1 cellular context compared by ENCODE assay signal in the genomic region with DNA sequence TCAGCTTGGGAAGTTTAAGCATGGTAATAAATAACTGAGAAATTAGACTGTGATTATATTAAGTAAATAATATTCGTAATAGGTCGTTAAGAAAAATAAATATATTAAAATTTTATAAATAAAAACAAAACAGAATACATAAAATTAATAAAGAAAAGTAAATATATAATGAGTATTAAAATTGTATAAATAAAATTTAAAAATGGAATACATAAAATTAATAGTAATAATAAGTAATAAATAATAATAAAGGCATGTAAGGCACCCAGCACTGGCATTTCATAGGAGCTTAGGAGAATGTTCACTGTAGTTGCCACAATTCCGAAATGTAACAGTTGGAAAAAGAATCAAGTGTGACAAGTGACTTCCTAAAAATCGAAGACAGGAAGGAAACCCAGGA.
TF ChIP-seq lines count a peak whose summit lies in the region.

No MANE protein-coding gene starts in this region.

TF ChIP-seq in IMR-90, 13 proteins besides CTCF, POLR2A, EP300 and RAD21:
- TF ChIP-seq FOS (IDR thresholded peaks at IDR 0.05; ENCODE audit: low read depth, low read length) (no peak), BHLHE40 (IDR thresholded peaks at IDR 0.05; ENCODE audit: low read depth, low read length) (no peak), RCOR1 (IDR thresholded peaks at IDR 0.05; ENCODE audit: insufficient replicate concordance, low read length) (no peak), SMC3 (IDR thresholded peaks at IDR 0.05; ENCODE audit: low read depth, low read length) (no peak), CEBPB (IDR thresholded peaks at IDR 0.05; ENCODE audit: low read depth, low read length) (no peak), RFX5 (IDR thresholded peaks at IDR 0.05; ENCODE audit: low read depth, low read length) (no peak), MAZ (IDR thresholded peaks at IDR 0.05; ENCODE audit: borderline replicate concordance, low read depth, low read length) (no peak), CHD1 (IDR thresholded peaks at IDR 0.05; ENCODE audit: low read depth, low read length) (no peak), NFE2L2 (IDR thresholded peaks at IDR 0.05; ENCODE audit: low read depth, low read length) (no peak), MAFK (IDR thresholded peaks at IDR 0.05; ENCODE audit: low read depth, low read length) (no peak), MXI1 (IDR thresholded peaks at IDR 0.05; ENCODE audit: borderline replicate concordance, low read depth, low read length) (no peak)
- TF ChIP-seq, protein P1, sequence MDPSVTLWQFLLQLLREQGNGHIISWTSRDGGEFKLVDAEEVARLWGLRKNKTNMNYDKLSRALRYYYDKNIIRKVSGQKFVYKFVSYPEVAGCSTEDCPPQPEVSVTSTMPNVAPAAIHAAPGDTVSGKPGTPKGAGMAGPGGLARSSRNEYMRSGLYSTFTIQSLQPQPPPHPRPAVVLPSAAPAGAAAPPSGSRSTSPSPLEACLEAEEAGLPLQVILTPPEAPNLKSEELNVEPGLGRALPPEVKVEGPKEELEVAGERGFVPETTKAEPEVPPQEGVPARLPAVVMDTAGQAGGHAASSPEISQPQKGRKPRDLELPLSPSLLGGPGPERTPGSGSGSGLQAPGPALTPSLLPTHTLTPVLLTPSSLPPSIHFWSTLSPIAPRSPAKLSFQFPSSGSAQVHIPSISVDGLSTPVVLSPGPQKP (IDR thresholded peaks at IDR 0.05; ENCODE audit: borderline replicate concordance, low read depth, low read length): no peak
- TF ChIP-seq, protein P2, sequence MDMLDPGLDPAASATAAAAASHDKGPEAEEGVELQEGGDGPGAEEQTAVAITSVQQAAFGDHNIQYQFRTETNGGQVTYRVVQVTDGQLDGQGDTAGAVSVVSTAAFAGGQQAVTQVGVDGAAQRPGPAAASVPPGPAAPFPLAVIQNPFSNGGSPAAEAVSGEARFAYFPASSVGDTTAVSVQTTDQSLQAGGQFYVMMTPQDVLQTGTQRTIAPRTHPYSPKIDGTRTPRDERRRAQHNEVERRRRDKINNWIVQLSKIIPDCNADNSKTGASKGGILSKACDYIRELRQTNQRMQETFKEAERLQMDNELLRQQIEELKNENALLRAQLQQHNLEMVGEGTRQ (IDR thresholded peaks at IDR 0.05; ENCODE audit: low read depth, low read length): no peak
